Comparison of ENCODE assay signal across 22 cellular contexts in the genomic region with DNA sequence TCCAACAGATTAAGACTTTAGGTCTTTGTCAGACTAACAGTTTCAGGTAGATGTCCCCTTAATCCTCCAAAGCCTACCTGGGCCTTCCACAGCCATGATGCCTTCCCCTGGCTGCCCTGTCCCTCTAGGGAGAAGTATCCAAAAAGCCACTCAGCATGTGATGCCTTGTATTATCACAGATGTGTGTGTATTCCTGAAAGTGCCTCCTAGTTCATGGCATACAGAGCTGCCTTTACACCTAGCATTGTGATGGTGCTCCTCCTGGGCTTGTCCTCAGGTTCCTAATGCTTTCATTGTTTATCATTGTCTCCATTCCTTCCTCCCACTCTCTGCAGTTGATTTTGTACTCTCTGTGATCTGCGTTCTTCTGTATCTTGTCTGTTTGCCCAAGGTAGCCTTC. TPM values are rescaled to one million over a fixed set of nuclear protein-coding genes. Genes with fewer than 3 reads are reported as not detected.
DNase-seq lines count a peak whose midpoint lies in the region; ATAC-seq and TF ChIP-seq lines count a peak whose summit lies in the region.
"Had no signal": no experiment of that assay in that cellular context is flagged by ENCODE, and none has a peak within 500 bp of the region (broad histone marks: within the 10 kb centered on the region; RNA-seq: fewer than 3 reads in every experiment).

No MANE protein-coding gene starts in this region.

- H3K27ac Mint-ChIP-seq in endodermal cell (peak overlapping the region; percentile 24), endothelial cell (ENCODE audit: unreplicated experiment) (no peak overlapping the region)
- H3K27ac Mint-ChIP-seq: activated CD8-positive, alpha-beta memory T cell treated with anti-CD3 and anti-CD28 coated beads, Interleukin-2, amount 10 ng/mL, durations not matched to agents 7 days and 5 days; activated naive CD8-positive, alpha-beta T cell treated with anti-CD3 and anti-CD28 coated beads, Interleukin-2, amount 10 ng/mL, durations not matched to agents 7 days and 5 days; immature natural killer cell had no signal

- DNase-seq in RWPE2 (ENCODE audit: low spot score), result no peak
- no peak for DNase-seq in endodermal cell
- DNase-seq in osteoblast (ENCODE audit: insufficient read length, low spot score, missing footprints), result no peak
- no peak for DNase-seq in thoracic aorta (ENCODE audit: low spot score)
- no peak for DNase-seq in endothelial cell (ENCODE audit: low spot score)
- no peak for DNase-seq in substantia nigra (lab: John Stamatoyannopoulos, UW)
- DNase-seq in cerebellar cortex (ENCODE audit: low spot score), result no peak
- no peak for DNase-seq in HK-2 (ENCODE audit: unreplicated experiment)
- DNase-seq: activated CD4-positive, alpha-beta T cell treated with anti-CD3 and anti-CD28 coated beads for 48 hours; activated CD8-positive, alpha-beta memory T cell treated with anti-CD3 and anti-CD28 coated beads, Interleukin-2, amount 10 ng/mL, durations not matched to agents 7 days and 5 days; activated naive CD8-positive, alpha-beta T cell treated with anti-CD3 and anti-CD28 coated beads, Interleukin-2, amount 10 ng/mL, durations not matched to agents 7 days and 5 days; AML-193; DND-41; heart left ventricle; immature natural killer cell; naive thymus-derived CD8-positive, alpha-beta T cell; NCI-H1048; NCI-H2081 treated with DMSO at 0.1 percent for 48 hours; thyroid gland had no signal

- H3K9me3 ChIP-seq in RWPE2 (ENCODE audit: severe bottlenecking), result no peaks in the 10 kb centered on the region
- H3K9me3 ChIP-seq in endodermal cell (ENCODE audit: control insufficient read depth, low read length), result no peaks in the 10 kb centered on the region
- H3K9me3 ChIP-seq in osteoblast (ENCODE audit: low read depth, low read length), result no peaks in the 10 kb centered on the region
- no peaks in the 10 kb centered on the region for H3K9me3 ChIP-seq in thoracic aorta
- H3K9me3 ChIP-seq: heart left ventricle, thyroid gland had no signal

- no peak overlapping the region for H2AFZ ChIP-seq in osteoblast (ENCODE audit: low read length)

- TF ChIP-seq CTCF in RWPE2 (IDR thresholded peaks at IDR 0.05; ENCODE audit: poor library complexity, severe bottlenecking) (no peak), endodermal cell (conservative IDR thresholded peaks at IDR 0.05) (no peak), osteoblast (IDR thresholded peaks at IDR 0.05; ENCODE audit: extremely low read depth, low read depth, low read length) (no peak), thoracic aorta (IDR thresholded peaks at IDR 0.05) (no peak), endothelial cell (IDR thresholded peaks at IDR 0.05; ENCODE audit: unreplicated experiment) (no peak)

- H3K79me2 ChIP-seq in osteoblast (ENCODE audit: insufficient read depth, low read length), result peaks cover 53% of the 10 kb centered on the region

- H3K36me3 Mint-ChIP-seq in endodermal cell (ENCODE audit: low read depth) (peaks cover 12% of the 10 kb centered on the region), endothelial cell (ENCODE audit: low read depth, unreplicated experiment) (peaks cover 12% of the 10 kb centered on the region)
- H3K36me3 Mint-ChIP-seq: immature natural killer cell had no signal

- H3K27me3 Mint-ChIP-seq in endodermal cell (ENCODE audit: insufficient read depth) (no peaks in the 10 kb centered on the region), endothelial cell (ENCODE audit: unreplicated experiment) (no peaks in the 10 kb centered on the region)
- H3K27me3 Mint-ChIP-seq: activated CD8-positive, alpha-beta memory T cell treated with anti-CD3 and anti-CD28 coated beads, Interleukin-2, amount 10 ng/mL, durations not matched to agents 7 days and 5 days; activated naive CD8-positive, alpha-beta T cell treated with anti-CD3 and anti-CD28 coated beads, Interleukin-2, amount 10 ng/mL, durations not matched to agents 7 days and 5 days; naive thymus-derived CD8-positive, alpha-beta T cell had no signal

- H3K9ac ChIP-seq in endodermal cell (ENCODE audit: extremely low read depth, low read length, poor library complexity, severe bottlenecking), result no peak overlapping the region
- H3K9ac ChIP-seq: KMS-11 had no signal

- H3K9me3 Mint-ChIP-seq in endodermal cell, result peaks cover 2% of the 10 kb centered on the region
- no peaks in the 10 kb centered on the region for H3K9me3 Mint-ChIP-seq in endothelial cell (ENCODE audit: unreplicated experiment)
- H3K9me3 Mint-ChIP-seq: activated naive CD8-positive, alpha-beta T cell treated with anti-CD3 and anti-CD28 coated beads, Interleukin-2, amount 10 ng/mL, durations not matched to agents 7 days and 5 days; immature natural killer cell; naive thymus-derived CD8-positive, alpha-beta T cell had no signal

- H3K4me3 Mint-ChIP-seq in endodermal cell, result no peak overlapping the region
- no peak overlapping the region for H3K4me3 Mint-ChIP-seq in endothelial cell (ENCODE audit: unreplicated experiment)
- H3K4me3 Mint-ChIP-seq: activated CD8-positive, alpha-beta memory T cell treated with anti-CD3 and anti-CD28 coated beads, Interleukin-2, amount 10 ng/mL, durations not matched to agents 7 days and 5 days; activated naive CD8-positive, alpha-beta T cell treated with anti-CD3 and anti-CD28 coated beads, Interleukin-2, amount 10 ng/mL, durations not matched to agents 7 days and 5 days; immature natural killer cell; naive thymus-derived CD8-positive, alpha-beta T cell had no signal

- 67 to 78% methylated on average over 1 of the region's 1 CpG for WGBS in endodermal cell (ENCODE audit: insufficient coverage in 1 of 2, insufficient read length in 1 of 2), 2 experiments

- H3K4me3 ChIP-seq in RWPE2 (ENCODE audit: severe bottlenecking), result no peak overlapping the region
- H3K4me3 ChIP-seq in endodermal cell (ENCODE audit: low read length), result no peak overlapping the region
- H3K4me3 ChIP-seq in osteoblast (ENCODE audit: insufficient read depth, low read length), result no peak overlapping the region
- H3K4me3 ChIP-seq in thoracic aorta, result peak overlapping the region; percentile 27
- H3K4me3 ChIP-seq: cardiac muscle cell, heart left ventricle, thyroid gland had no signal

- H3K27ac ChIP-seq in RWPE2 (ENCODE audit: poor library complexity, severe bottlenecking) (peak overlapping the region; percentile 75), endodermal cell (ENCODE audit: low read depth, low read length) (no peak overlapping the region), osteoblast (ENCODE audit: low read depth, low read length) (peak overlapping the region; percentile 89), thoracic aorta (peak overlapping the region; percentile 62 to 82), substantia nigra (ENCODE audit: low read depth, low read length, poor library complexity, severe bottlenecking) (no peak overlapping the region)
- H3K27ac ChIP-seq: cardiac muscle cell, KMS-11, thyroid gland had no signal

- peaks cover 38% of the 10 kb centered on the region for H3K4me1 ChIP-seq in RWPE2 (ENCODE audit: insufficient read depth, poor library complexity, severe bottlenecking)
- H3K4me1 ChIP-seq in endodermal cell (ENCODE audit: control insufficient read depth, insufficient read depth, low read length), result no peaks in the 10 kb centered on the region
- H3K4me1 ChIP-seq in osteoblast (ENCODE audit: insufficient read depth, low read length), result peaks cover 76% of the 10 kb centered on the region
- peaks cover 67 to 94% of the 10 kb centered on the region in 2 donors for H3K4me1 ChIP-seq in thoracic aorta (ENCODE audit: control insufficient read depth in 1 of 2, low read depth in 2 of 2)
- H3K4me1 ChIP-seq: thyroid gland had no signal

- H3K4me2 ChIP-seq in osteoblast (ENCODE audit: insufficient read depth, low read length), result no peak overlapping the region
- H3K4me2 ChIP-seq: KMS-11 had no signal

- peaks cover 12% of the 10 kb centered on the region for H3K4me1 Mint-ChIP-seq in endodermal cell
- H3K4me1 Mint-ChIP-seq in endothelial cell (ENCODE audit: unreplicated experiment), result no peaks in the 10 kb centered on the region

- no peaks in the 10 kb centered on the region for H4K20me1 ChIP-seq in osteoblast (ENCODE audit: insufficient read depth, low read length)

- H3K36me3 ChIP-seq in RWPE2 (ENCODE audit: low read depth) (0 out of 2 replicates have a peak, but pooled peaks cover 4% of the 10 kb centered on the region), endodermal cell (ENCODE audit: control insufficient read depth, insufficient read depth, low read length) (no peaks in the 10 kb centered on the region), osteoblast (ENCODE audit: insufficient read depth, low read length) (peaks cover 29% of the 10 kb centered on the region), thoracic aorta (peaks cover 24% of the 10 kb centered on the region)
- H3K36me3 ChIP-seq: cardiac muscle cell, thyroid gland had no signal

- no peak for ATAC-seq in RWPE2 (ENCODE audit: low read depth)
- no peak for ATAC-seq in thoracic aorta (ENCODE audit: insufficient number of reproducible peaks, low FRiP score, low read depth)
- ATAC-seq: activated CD8-positive, alpha-beta memory T cell treated with anti-CD3 and anti-CD28 coated beads, Interleukin-2, amount 10 ng/mL, durations not matched to agents 7 days and 5 days; esophagus mucosa; naive thymus-derived CD8-positive, alpha-beta T cell had no signal

- no peaks in the 10 kb centered on the region for H3K27me3 ChIP-seq in RWPE2 (ENCODE audit: insufficient read depth, poor library complexity, severe bottlenecking)
- no peaks in the 10 kb centered on the region for H3K27me3 ChIP-seq in endodermal cell (ENCODE audit: control insufficient read depth, insufficient read depth, low read length, poor library complexity, severe bottlenecking)
- no peaks in the 10 kb centered on the region for H3K27me3 ChIP-seq in osteoblast (ENCODE audit: insufficient read depth, low read length)
- H3K27me3 ChIP-seq in thoracic aorta (replicated peaks; ENCODE audit: insufficient read depth), result no peaks in the 10 kb centered on the region
- H3K27me3 ChIP-seq: cardiac muscle cell, heart left ventricle, thyroid gland had no signal

RNA-seq across cellular contexts. Expression of gene CMSS1, which starts 43.6 kb away (rescaled TPM):
- 10 to 100 TPM; 48.5 to 50.8 TPM for total RNA-seq in endodermal cell
- 48.6 TPM for polyA plus RNA-seq in endodermal cell (2013, experiment 1 of 2)
- polyA plus RNA-seq in endodermal cell (2013, experiment 2 of 2), result 40.0 TPM
- 14.7 and 15.9 TPM in 2 replicates for total RNA-seq in osteoblast
- 10 to 100 TPM; 18.1 to 22.7 TPM for total RNA-seq in thoracic aorta
- total RNA-seq in endothelial cell (ENCODE audit: unreplicated experiment), result 25.8 TPM

Comparison
In these comparisons a context has a peak if more than half of its experiments do, and no peak if none do; other contexts are left out.
1. H3K27ac ChIP-seq: peak in RWPE2 (single experiment), osteoblast (single experiment) and thoracic aorta (2 of 2); none in endodermal cell (single experiment) and substantia nigra (single experiment).